Comparison of ENCODE assay signal across 8 cellular contexts in the genomic region with DNA sequence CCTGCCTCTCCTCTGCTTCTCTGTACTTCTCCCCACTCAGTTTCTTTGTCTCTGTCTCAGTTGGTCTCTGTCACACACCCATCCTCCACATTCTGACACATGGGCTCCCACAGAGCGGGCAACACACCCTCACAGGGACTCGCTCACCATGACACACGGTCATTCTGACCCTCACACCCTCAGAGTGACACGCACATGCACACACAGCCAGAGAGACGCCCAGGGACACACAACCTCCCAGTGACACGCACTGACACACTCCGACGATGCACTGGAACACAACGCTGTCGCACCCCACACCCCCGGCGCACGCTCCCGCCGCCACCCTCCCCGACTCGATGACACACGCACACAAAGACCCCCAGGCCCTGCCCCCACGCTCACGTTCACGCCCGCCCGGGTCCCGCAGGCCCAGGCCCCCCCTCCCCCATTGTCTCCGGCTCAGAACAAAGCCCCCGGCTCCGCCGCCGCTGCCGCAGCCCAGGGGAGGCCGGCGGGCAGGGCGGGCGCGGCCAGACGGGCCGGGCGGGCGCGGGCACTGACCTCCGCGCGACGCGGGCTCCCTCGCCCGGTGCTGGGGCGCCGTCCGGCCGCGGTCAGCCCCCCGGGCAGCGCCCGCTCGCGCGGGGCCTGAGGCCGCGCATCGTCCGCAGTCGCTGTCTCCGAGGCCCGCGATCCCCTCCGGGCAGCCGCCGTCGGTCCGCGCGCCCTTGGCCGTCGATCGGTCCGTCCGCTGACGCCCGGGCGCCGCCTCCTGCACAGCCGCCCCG. TPM values are rescaled to one million over a fixed set of nuclear protein-coding genes. Genes with fewer than 3 reads are reported as not detected.
DNase-seq lines count a peak whose midpoint lies in the region; ATAC-seq, FAIRE-seq and TF ChIP-seq lines count a peak whose summit lies in the region.

No MANE protein-coding gene starts in this region.

- TF ChIP-seq POLR2A in GM12892 (IDR thresholded peaks at IDR 0.05; ENCODE audit: low read depth, low read length) (no peak), gastrocnemius medialis (IDR thresholded peaks at IDR 0.05) (no peak)

- H3K36me3 ChIP-seq in heart right ventricle (no peaks in the 10 kb centered on the region), gastrocnemius medialis (no peaks in the 10 kb centered on the region)

- intact Hi-C loops in heart right ventricle (cut with DNase I): no loop called here
- intact Hi-C loops in gastrocnemius medialis (cut with DNase I; ENCODE audit: low total_unique reads): no loop called here

- H3K27ac ChIP-seq in heart right ventricle (peak overlapping the region; percentile 33 to 91 (median 81)), gastrocnemius medialis (peak overlapping the region; percentile 61 to 71 (median 69))

- no peak for TF ChIP-seq CTCF in heart right ventricle (IDR thresholded peaks at IDR 0.05)
- TF ChIP-seq CTCF in gastrocnemius medialis (IDR thresholded peaks at IDR 0.05 in 4 of 5, conservative IDR thresholded peaks at IDR 0.05 in 1 of 5): no peak

- FAIRE-seq in GM12892 (lab: Jason Lieb, UNC): peak; percentile 27

- H3K27me3 ChIP-seq in heart right ventricle: peaks cover 0 to 26% (median 0%) of the 10 kb centered on the region in 7 donors
- peaks cover 18 to 28% (median 23%) of the 10 kb centered on the region in 3 donors for H3K27me3 ChIP-seq in gastrocnemius medialis

- DNase-seq in GM12892 (ENCODE audit: insufficient read length): no peak
- DNase-seq in activated CD8-positive, alpha-beta memory T cell treated with anti-CD3 and anti-CD28 coated beads, Interleukin-2, amount 50 U/mL, for 4 hours: peak; percentile 50
- DNase-seq in heart right ventricle: peak; percentile 41 to 45
- no peak for DNase-seq in gastrocnemius medialis
- DNase-seq in medulla oblongata (ENCODE audit: extremely low spot score): no peak
- no peak for DNase-seq in germinal center (ENCODE audit: low spot score)
- DNase-seq in GF-D8 (lab: John Stamatoyannopoulos, UW): no peak

- H3K4me3 ChIP-seq in heart right ventricle (peak overlapping the region in 9 of 10 donors; percentile 40 to 61 (median 57)), gastrocnemius medialis (peak overlapping the region; percentile 43 to 48 (median 46))

- in situ Hi-C loops in gastrocnemius medialis (cut with MboI; ENCODE audit: low sequenced_read_pairs in 4 of 4): no loop called here

- H3K9me3 ChIP-seq in heart right ventricle: no peaks in the 10 kb centered on the region
- H3K9me3 ChIP-seq in gastrocnemius medialis: no peaks in the 10 kb centered on the region

- ATAC-seq in heart right ventricle: peak; percentile 35 to 72 (median 54)
- ATAC-seq in gastrocnemius medialis: peak in 1 of 2 donors; percentile 29
- ATAC-seq in HG03521 (IDR thresholded peaks at IDR 0.05; ENCODE audit: unreplicated experiment): no peak

- 1 to 3% methylated on average over 60 to 84 of the region's 84 CpGs for WGBS in heart right ventricle, 2 donors

- H3K4me1 ChIP-seq in heart right ventricle: peaks cover 8 to 64% (median 21%) of the 10 kb centered on the region in 9 donors
- peaks cover 0 to 4% of the 10 kb centered on the region in 2 donors for H3K4me1 ChIP-seq in gastrocnemius medialis

RNA-seq across cellular contexts. Expression of gene DCHS1, which starts 0.4 kb away (rescaled TPM):
- 0.34 TPM for polyA plus RNA-seq in GM12892 (2012; ENCODE audit: missing spikeins)
- total RNA-seq in heart right ventricle (10 to 100 TPM in 3 of 10 donors, 1 to 10 TPM in 7; 7.1 to 12.4 (median 8.7) TPM), gastrocnemius medialis (1 to 10 TPM; 1.5 to 3.8 (median 2.8) TPM)
- 1 to 10 TPM; 4.1 to 6.7 TPM for polyA plus RNA-seq in heart right ventricle

RNA-seq across cellular contexts. Expression of gene MRPL17, which starts 27.9 kb away (rescaled TPM):
- 92.5 TPM for polyA plus RNA-seq in GM12892 (2012; ENCODE audit: missing spikeins)
- 10 to 100 TPM; 36.7 to 61.4 (median 45.5) TPM for total RNA-seq in heart right ventricle
- 10 to 100 TPM; 55.2 to 69.1 TPM for polyA plus RNA-seq in heart right ventricle
- 10 to 100 TPM; 25.1 to 33.4 (median 27.7) TPM for total RNA-seq in gastrocnemius medialis

RNA-seq across cellular contexts. Expression of gene TPP1, which starts 36.0 kb away (rescaled TPM):
- polyA plus RNA-seq in GM12892 (2012; ENCODE audit: missing spikeins): 29.4 TPM
- total RNA-seq in heart right ventricle (100 to 1,000 TPM in 2 of 10 donors, 10 to 100 TPM in 8; 56.3 to 132 (median 72.6) TPM), gastrocnemius medialis (10 to 100 TPM; 13.9 to 43.4 (median 19.6) TPM)
- 10 to 100 TPM; 31.9 to 34.6 TPM for polyA plus RNA-seq in heart right ventricle

RNA-seq across cellular contexts. Expression of gene TAF10, which starts 43.2 kb away (rescaled TPM):
- polyA plus RNA-seq in GM12892 (2012; ENCODE audit: missing spikeins): 227 TPM
- 100 to 1,000 TPM in 1 of 10 donors, 10 to 100 TPM in 9; 78.0 to 101 (median 89.7) TPM for total RNA-seq in heart right ventricle
- 100 to 1,000 TPM in 1 of 2 donors, 10 to 100 TPM in 1; 93.3 to 254 TPM for polyA plus RNA-seq in heart right ventricle
- total RNA-seq in gastrocnemius medialis: 10 to 100 TPM; 49.8 to 77.8 (median 65.7) TPM

RNA-seq across cellular contexts. Expression of gene ILK, which starts 51.6 kb away (rescaled TPM):
- polyA plus RNA-seq in GM12892 (2012; ENCODE audit: missing spikeins): 72.8 TPM
- total RNA-seq in heart right ventricle (100 to 1,000 TPM; 150 to 247 (median 204) TPM), gastrocnemius medialis (100 to 1,000 TPM in 1 of 4 donors, 10 to 100 TPM in 3; 48.3 to 113 (median 70.5) TPM)
- polyA plus RNA-seq in heart right ventricle: 100 to 1,000 TPM; 213 to 244 TPM

Comparison
In these comparisons a context has a peak if more than half of its experiments do, and no peak if none do; other contexts are left out.
1. DNase-seq: peak in activated CD8-positive, alpha-beta memory T cell treated with anti-CD3 and anti-CD28 coated beads, Interleukin-2, amount 50 U/mL, for 4 hours (single experiment) and heart right ventricle (2 of 2); none in GM12892 (single experiment), gastrocnemius medialis (0 of 2), medulla oblongata (single experiment), germinal center (single experiment) and GF-D8 (single experiment).